Comparison of ENCODE assay signal across 12 cellular contexts in genomic region chr2:205708231-205708631, GRCh38. TPM values are rescaled to one million over a fixed set of nuclear protein-coding genes. Genes with fewer than 3 reads are reported as not detected.
A peak's percentile ranks its signal among the peaks of the same experiment; 100 is the strongest.
DNase-seq lines count a peak whose midpoint lies in the region; ATAC-seq, FAIRE-seq and TF ChIP-seq lines count a peak whose summit lies in the region.
"Had no signal": no experiment of that assay in that cellular context is flagged by ENCODE, and none has a peak within 500 bp of the region (broad histone marks: within the 10 kb centered on the region; RNA-seq: fewer than 3 reads in every experiment).

No MANE protein-coding gene starts in this region.

- POLR2A ChIA-PET in HepG2 (lab: Yijun Ruan, JAX): no interaction called here

- no peak for TF ChIP-seq POLR2A in HepG2 (IDR thresholded peaks at IDR 0.05; ENCODE audit: insufficient read depth in 1 of 2, low read depth in 2 of 2, low read length in 2 of 2)
- no peak for TF ChIP-seq POLR2A in gastroesophageal sphincter (IDR thresholded peaks at IDR 0.05)

- peak overlapping the region; percentile 32 to 85 for H3K27ac ChIP-seq in liver (ENCODE audit: low read depth in 1 of 2, low read length in 2 of 2)
- no peak overlapping the region for H3K27ac ChIP-seq in HepG2 (ENCODE audit: extremely low read length, insufficient read depth, low read length)
- peak overlapping the region; percentile 85 to 96 (median 90) for H3K27ac ChIP-seq in gastroesophageal sphincter
- H3K27ac ChIP-seq in psoas muscle: peak overlapping the region; percentile 64

- no peaks in the 10 kb centered on the region for H3K79me2 ChIP-seq in HepG2 (ENCODE audit: insufficient read depth, low read length)

- H3K9ac ChIP-seq in liver (ENCODE audit: low read depth in 1 of 2, low read length in 2 of 2): no peak overlapping the region
- H3K9ac ChIP-seq in HepG2 (ENCODE audit: insufficient read depth, low read depth, low read length): no peak overlapping the region

- TF ChIP-seq RAD21 in liver (IDR thresholded peaks at IDR 0.05) (no peak), HepG2 (CRISPR knock-in tag; IDR thresholded peaks at IDR 0.05) (no peak)

- in situ Hi-C loops in HepG2 (cut with HindIII; ENCODE audit: extremely low pct_ligation_motif_present, low pct_unique_long_range_greater_than_20kb): no loop called here

- TF ChIP-seq CTCF in liver (IDR thresholded peaks at IDR 0.05; ENCODE audit: low read depth, low read length, missing input control) (no peak), HepG2 (CRISPR knock-in tag; IDR thresholded peaks at IDR 0.05) (no peak), gastroesophageal sphincter (IDR thresholded peaks at IDR 0.05) (no peak), psoas muscle (IDR thresholded peaks at IDR 0.05) (no peak)

- DNase-seq in HepG2 (ENCODE audit: low spot score) (no peak), psoas muscle (no peak), T-helper 2 cell (no peak)
- DNase-seq in stimulated activated CD4-positive, alpha-beta T cell treated with anti-CD3 and anti-CD28 coated beads, Interleukin-4, amount 100 ng/mL, for 4 hours: no peak
- no peak for DNase-seq in stimulated activated CD8-positive, alpha-beta memory T cell treated with anti-CD3 and anti-CD28 coated beads, Interleukin-4, amount 100 ng/mL, for 48 hours
- DNase-seq: cerebellar nuclear complex, GOT3, Karpas-422, NCI-H446 had no signal

- 77% methylated on average over 11 of the region's 11 CpGs for WGBS in liver
- 56% methylated on average over 11 of the region's 11 CpGs for WGBS in HepG2 (ENCODE audit: low lambda C conversion rate)
- WGBS in gastroesophageal sphincter (ENCODE audit: low coverage in 1 of 2), 2 donors: 17 to 51% methylated on average over 1 to 10 of the region's 11 CpGs
- 61 to 68% (median 64%) methylated on average over 11 of the region's 11 CpGs for WGBS in psoas muscle, 3 donors

- no peaks in the 10 kb centered on the region for H3K27me3 ChIP-seq in liver (ENCODE audit: control insufficient read depth in 4 of 4, insufficient read depth in 4 of 4, low read length in 3 of 4)
- H3K27me3 ChIP-seq in HepG2 (ENCODE audit: control insufficient read depth in 1 of 2, insufficient read depth in 2 of 2, low read length in 2 of 2): peaks cover 0 to 5% of the 10 kb centered on the region in 2 experiments; a peak in 2 of 5 replicates
- no peaks in the 10 kb centered on the region for H3K27me3 ChIP-seq in gastroesophageal sphincter
- H3K27me3 ChIP-seq in psoas muscle (ENCODE audit: insufficient read depth in 3 of 3, low read length in 2 of 3): peaks cover 0 to 2% (median 0%) of the 10 kb centered on the region in 3 donors

- CTCF ChIA-PET in HepG2 (lab: Yijun Ruan, JAX; ENCODE audit: low intra/inter-chr PET ratio, low total read pairs): no interaction called here

- H3K4me1 ChIP-seq in liver (ENCODE audit: control insufficient read depth in 4 of 4, insufficient read depth in 4 of 4, low read length in 3 of 4) (no peaks in the 10 kb centered on the region), HepG2 (ENCODE audit: insufficient read depth, low read length) (peaks cover 19% of the 10 kb centered on the region), gastroesophageal sphincter (peaks cover 55 to 100% (median 63%) of the 10 kb centered on the region in 3 donors), psoas muscle (no peaks in the 10 kb centered on the region)

- intact Hi-C loops in HepG2 (cut with micrococcal nuclease; ENCODE audit: unreplicated experiment) (no loop called here), psoas muscle (cut with DNase I) (no loop called here)

- no peak overlapping the region for H3K4me2 ChIP-seq in HepG2 (ENCODE audit: low read depth, low read length)

- ATAC-seq in HepG2: no peak
- ATAC-seq in gastroesophageal sphincter: peak; percentile 68
- no peak for ATAC-seq in psoas muscle
- ATAC-seq in HG03442 (IDR thresholded peaks at IDR 0.05; ENCODE audit: unreplicated experiment): no peak

- no peak for FAIRE-seq in HepG2 (lab: Jason Lieb, UNC)

- H2AFZ ChIP-seq in HepG2 (ENCODE audit: low read length): no peak overlapping the region

- no peak overlapping the region for H3K4me3 ChIP-seq in liver (ENCODE audit: low read depth in 1 of 3, low read length in 3 of 3)
- no peak overlapping the region for H3K4me3 ChIP-seq in HepG2 (replicated peaks in 1 of 3; ENCODE audit: insufficient read depth in 1 of 3, low read depth in 2 of 3, low read length in 3 of 3)
- peak overlapping the region in 1 of 2 donors; percentile 13 for H3K4me3 ChIP-seq in gastroesophageal sphincter
- H3K4me3 ChIP-seq in psoas muscle: no peak overlapping the region

- BruUV-seq in HepG2 (replicated peaks; lab: Mats Ljungman, UMichigan): no TSS peak

- H3K9me3 ChIP-seq in liver (ENCODE audit: control insufficient read depth in 4 of 4, low read length in 3 of 4) (no peaks in the 10 kb centered on the region), HepG2 (ENCODE audit: low read length) (no peaks in the 10 kb centered on the region), gastroesophageal sphincter (no peaks in the 10 kb centered on the region), psoas muscle (no peaks in the 10 kb centered on the region)

- H3K36me3 ChIP-seq in liver (ENCODE audit: control insufficient read depth in 4 of 4, insufficient read depth in 3 of 4, low read depth in 1 of 4, low read length in 3 of 4): no peaks in the 10 kb centered on the region
- no peaks in the 10 kb centered on the region for H3K36me3 ChIP-seq in HepG2 (replicated peaks in 1 of 2; ENCODE audit: control insufficient read depth in 1 of 2, insufficient read depth in 2 of 2, low read length in 2 of 2)
- H3K36me3 ChIP-seq in gastroesophageal sphincter: peaks cover 0 to 4% of the 10 kb centered on the region in 2 donors
- H3K36me3 ChIP-seq in psoas muscle (ENCODE audit: insufficient read depth in 1 of 2, low read depth in 1 of 2): no peaks in the 10 kb centered on the region

- TF ChIP-seq EP300 in HepG2 (IDR thresholded peaks at IDR 0.05; ENCODE audit: low read depth in 2 of 2, low read length in 2 of 2) (no peak), HepG2 (CRISPR knock-in tag; IDR thresholded peaks at IDR 0.05; ENCODE audit: borderline replicate concordance) (no peak), gastroesophageal sphincter (IDR thresholded peaks at IDR 0.05) (no peak)

- no peaks in the 10 kb centered on the region for H4K20me1 ChIP-seq in HepG2 (ENCODE audit: insufficient read depth, low read length)

TF ChIP-seq in HepG2, 621 proteins besides CTCF, POLR2A, EP300 and RAD21:
- no peak for TF ChIP-seq CEBPG (CRISPR knock-in tag; IDR thresholded peaks at IDR 0.05)
- TF ChIP-seq ZNF274 (CRISPR knock-in tag; IDR thresholded peaks at IDR 0.05): no peak
- TF ChIP-seq SMAD1 (CRISPR knock-in tag; IDR thresholded peaks at IDR 0.05; ENCODE audit: borderline replicate concordance, low read depth): no peak
- TF ChIP-seq MLLT10 (CRISPR knock-in tag; IDR thresholded peaks at IDR 0.05): no peak

RNA-seq across cellular contexts. Expression of gene NRP2, which starts 25.9 kb away (rescaled TPM):
- 10 to 100 TPM; 15.5 to 17.7 TPM for total RNA-seq in liver
- polyA plus RNA-seq in liver: 1 to 10 TPM; 3.8 to 8.8 TPM
- total RNA-seq in HepG2 (2016; rRNA removed; fragmentation: Illumina TruSeq; extraction: Trizol): 0.60 and 1.4 TPM in 2 replicates
- under 0.01 and 0.20 TPM in 2 replicates for total RNA-seq in HepG2 (2016; cell fraction: cytosol; rRNA removed; fragmentation: Illumina TruSeq; extraction: Trizol; ENCODE audit: low read depth)
- 0.79 and 0.93 TPM in 2 replicates for total RNA-seq in HepG2 (2016; cell fraction: insoluble cytoplasmic fraction; rRNA removed; fragmentation: Illumina TruSeq; extraction: Trizol)
- 0.22 and 0.41 TPM in 2 replicates for total RNA-seq in HepG2 (2016; cell fraction: membrane; rRNA removed; fragmentation: Illumina TruSeq; extraction: Trizol)
- 1.4 and 2.4 TPM in 2 replicates for total RNA-seq in HepG2 (2016; cell fraction: nucleus; rRNA removed; fragmentation: Illumina TruSeq; extraction: Trizol)
- polyA plus RNA-seq in HepG2 (2011; rRNA removed): 0.65 and 1.4 TPM in 2 replicates
- polyA plus RNA-seq in HepG2 (2011; cell fraction: cytosol; rRNA removed): 0.32 and 0.37 TPM in 2 replicates
- polyA plus RNA-seq in HepG2 (2011; cell fraction: nucleus; rRNA removed): 0.51 and 0.66 TPM in 2 replicates
- polyA plus RNA-seq in HepG2 (2012): 0.54 and 3.3 TPM in 2 replicates
- 0.12 and 0.16 TPM in 2 replicates for polyA plus RNA-seq in HepG2 (2016; cell fraction: cytosol; fragmentation: Illumina TruSeq; extraction: Trizol; ENCODE audit: low read depth)
- 0.26 and 0.34 TPM in 2 replicates for polyA plus RNA-seq in HepG2 (2016; cell fraction: insoluble cytoplasmic fraction; fragmentation: Illumina TruSeq; extraction: Trizol; ENCODE audit: low read depth)
- 0.09 and 0.37 TPM in 2 replicates for polyA plus RNA-seq in HepG2 (2016; cell fraction: membrane; fragmentation: Illumina TruSeq; extraction: Trizol; ENCODE audit: low read depth)
- polyA plus RNA-seq in HepG2 (2016; cell fraction: nucleus; fragmentation: Illumina TruSeq; extraction: Trizol; ENCODE audit: insufficient read depth, low read depth): 1.9 and 2.1 TPM in 2 replicates
- polyA minus RNA-seq in HepG2 (2011; rRNA and poly(A)+ RNA removed; ENCODE audit: low replicate concordance): 1.3 and 6.5 TPM in 2 replicates
- polyA minus RNA-seq in HepG2 (2011; cell fraction: cytosol; rRNA and poly(A)+ RNA removed): 0.49 and 0.88 TPM in 2 replicates
- 1.4 and 1.7 TPM in 2 replicates for polyA minus RNA-seq in HepG2 (2011; cell fraction: nucleus; rRNA and poly(A)+ RNA removed)
- 100 to 1,000 TPM; 278 to 466 (median 371) TPM for total RNA-seq in gastroesophageal sphincter
- total RNA-seq in psoas muscle: 1 to 10 TPM; 2.4 to 6.9 (median 5.9) TPM
- 1 to 10 TPM in 1 of 3 donors, under 1 TPM in 2; 0.67 to 1.4 (median 0.77) TPM for polyA plus RNA-seq in psoas muscle

Comparison
In these comparisons a context has a peak if more than half of its experiments do, and no peak if none do; other contexts are left out.
1. RNA of gene NRP2, which starts 25.9 kb away (total RNA-seq): 278 to 466 TPM in gastroesophageal sphincter; 15.5 to 17.7 TPM in liver, 2.4 to 6.9 TPM in psoas muscle and under 0.01 to 2.4 TPM in HepG2; every median in the first group is over 10 times any median in the second.